ENCODE assay signal across 33 cellular contexts in genomic region chr7:73890541-73891147, GRCh38. TPM values are rescaled to one million over a fixed set of nuclear protein-coding genes. Genes with fewer than 3 reads are reported as not detected.
DNase-seq lines count a peak whose midpoint lies in the region; ATAC-seq and TF ChIP-seq lines count a peak whose summit lies in the region.
"Had no signal": no experiment of that assay in that cellular context is flagged by ENCODE, and none has a peak within 500 bp of the region (broad histone marks: within the 10 kb centered on the region; RNA-seq: fewer than 3 reads in every experiment).

No MANE protein-coding gene starts in this region.

- peak overlapping the region; percentile 40 for H3K4me3 Mint-ChIP-seq in activated T-cell treated with anti-CD3 and anti-CD28 coated beads, Interleukin-2, amount 50 U/mL, for 4 hours
- H3K4me3 Mint-ChIP-seq: activated CD4-positive, alpha-beta memory T cell treated with anti-CD3 and anti-CD28 coated beads, Interleukin-2, amount 10 ng/mL, durations not matched to agents 7 days and 5 days; activated T-helper 17 cell treated with anti-CD3 and anti-CD28 coated beads, Interleukin-2, amount 50 U/mL, for 72 hours; HFFc6; stimulated activated memory B cell treated with anti-CD40 and anti-IgM and Interleukin-4, amounts not matched to agents 10 μg/mL and 1 μg/mL and 100 μg/mL, for 72 hours had no signal

- peaks cover 62% of the 10 kb centered on the region for H3K4me1 ChIP-seq in osteoblast (ENCODE audit: insufficient read depth, low read length)
- H3K4me1 ChIP-seq in MM.1S (ENCODE audit: low read length) = no peaks in the 10 kb centered on the region

- H2AFZ ChIP-seq in osteoblast (ENCODE audit: low read length) (peak overlapping the region; percentile 92), MM.1S (ENCODE audit: low read length) (no peak overlapping the region)

- no peak overlapping the region for H3K9ac ChIP-seq in MM.1S (ENCODE audit: low read length)

- no peaks in the 10 kb centered on the region for H3F3A ChIP-seq in MM.1S (ENCODE audit: insufficient read depth, low read length)

- no peak for DNase-seq in activated T-cell treated with anti-CD3 and anti-CD28 coated beads, Interleukin-2, amount 50 U/mL, for 4 hours
- DNase-seq in activated T-cell treated with anti-CD3 and anti-CD28 coated beads, Interleukin-2, amount 50 U/mL, for 48 hours = no peak
- DNase-seq in H4 (ENCODE audit: low spot score) (peak; percentile 61), astrocyte of the spinal cord (ENCODE audit: low read depth, low spot score) (peak; percentile 29), osteoblast (ENCODE audit: insufficient read length, low spot score, missing footprints) (no peak), MM.1S (no peak), SW480 (ENCODE audit: low spot score) (no peak), posterior vena cava (ENCODE audit: low spot score) (no peak)
- DNase-seq: activated CD4-positive, alpha-beta memory T cell treated with anti-CD3 and anti-CD28 coated beads, Interleukin-2, amount 10 ng/mL, durations not matched to agents 7 days and 5 days; activated CD4-positive, CD25-positive, alpha-beta regulatory T cell treated with anti-CD3 and anti-CD28 coated beads, Interleukin-2, amount 50 U/mL, for 72 hours; activated CD8-positive, alpha-beta memory T cell treated with anti-CD3 and anti-CD28 coated beads, Interleukin-2, amount 50 U/mL, for 4 hours; activated naive CD4-positive, alpha-beta T cell treated with anti-CD3 and anti-CD28 coated beads, Interleukin-2, amount 50 U/mL, for 16 hours; amygdala; cortex of kidney; effector memory CD4-positive, alpha-beta T cell; KG1; left lung; MG63; NCI-H1930; NCI-H2171 treated with DMSO at 0.1 percent for 48 hours; NCI-H510A treated with DMSO at 0.1 percent for 48 hours; upper lobe of right lung had no signal

- H3K4me3 ChIP-seq in astrocyte of the spinal cord (ENCODE audit: low read depth, low read length) (no peak overlapping the region), osteoblast (ENCODE audit: insufficient read depth, low read length) (no peak overlapping the region), MM.1S (ENCODE audit: low read length) (no peak overlapping the region)
- H3K4me3 ChIP-seq: cardiac muscle cell, left lung, MG63, sigmoid colon, upper lobe of right lung had no signal

- H3K9me2 ChIP-seq in MM.1S (replicated peaks; ENCODE audit: insufficient read depth, low read length) = no peaks in the 10 kb centered on the region

- H3K9me3 Mint-ChIP-seq in activated T-cell treated with anti-CD3 and anti-CD28 coated beads, Interleukin-2, amount 50 U/mL, for 4 hours = no peaks in the 10 kb centered on the region
- H3K9me3 Mint-ChIP-seq: activated CD4-positive, alpha-beta memory T cell treated with anti-CD3 and anti-CD28 coated beads, Interleukin-2, amount 10 ng/mL, durations not matched to agents 7 days and 5 days; activated T-helper 17 cell treated with anti-CD3 and anti-CD28 coated beads, Interleukin-2, amount 50 U/mL, for 72 hours; HFFc6 had no signal

- in situ Hi-C loops in astrocyte of the spinal cord (cut with HindIII; ENCODE audit: low sequenced_read_pairs) = no loop called here

- peaks cover 15% of the 10 kb centered on the region for H3K27me3 Mint-ChIP-seq in activated T-cell treated with anti-CD3 and anti-CD28 coated beads, Interleukin-2, amount 50 U/mL, for 4 hours (ENCODE audit: low read depth)

- H3K79me2 ChIP-seq in osteoblast (ENCODE audit: insufficient read depth, low read length) (no peaks in the 10 kb centered on the region), MM.1S (ENCODE audit: low read length) (no peaks in the 10 kb centered on the region)

- H3K27ac ChIP-seq in osteoblast (ENCODE audit: low read depth, low read length) (peak overlapping the region; percentile 77), MM.1S (ENCODE audit: low read length) (no peak overlapping the region)
- H3K27ac ChIP-seq: 22Rv1, cardiac muscle cell, epithelial cell of prostate, left lung, upper lobe of right lung had no signal

- no peaks in the 10 kb centered on the region for H3K36me3 Mint-ChIP-seq in activated T-cell treated with anti-CD3 and anti-CD28 coated beads, Interleukin-2, amount 50 U/mL, for 4 hours (ENCODE audit: insufficient read depth)
- H3K36me3 Mint-ChIP-seq: stimulated activated memory B cell treated with anti-CD40 and anti-IgM and Interleukin-4, amounts not matched to agents 10 μg/mL and 1 μg/mL and 100 μg/mL, for 72 hours had no signal

- H3K4me2 ChIP-seq in osteoblast (ENCODE audit: insufficient read depth, low read length) (peak overlapping the region; percentile 62), MM.1S (ENCODE audit: low read depth, low read length) (no peak overlapping the region)

- no peaks in the 10 kb centered on the region for H3K27me3 ChIP-seq in osteoblast (ENCODE audit: insufficient read depth, low read length)
- peaks cover 17% of the 10 kb centered on the region; the same call in 1 of the 2 replicates for H3K27me3 ChIP-seq in MM.1S (replicated peaks; ENCODE audit: insufficient read depth, low read length)
- H3K27me3 ChIP-seq: cardiac muscle cell, MG63, sigmoid colon had no signal

- H3K36me3 ChIP-seq in osteoblast (ENCODE audit: insufficient read depth, low read length) (no peaks in the 10 kb centered on the region), MM.1S (replicated peaks; ENCODE audit: insufficient read depth, low read length) (no peaks in the 10 kb centered on the region)
- H3K36me3 ChIP-seq: cardiac muscle cell, left lung, MG63, sigmoid colon, upper lobe of right lung had no signal

- no peak for TF ChIP-seq CTCF in astrocyte of the spinal cord (IDR thresholded peaks at IDR 0.05; ENCODE audit: low read depth, low read length)
- no peak for TF ChIP-seq CTCF in osteoblast (IDR thresholded peaks at IDR 0.05; ENCODE audit: extremely low read depth, low read depth, low read length)
- no peak for TF ChIP-seq CTCF in MM.1S (IDR thresholded peaks at IDR 0.05; ENCODE audit: low read length)

- intact Hi-C loops in posterior vena cava (cut with DNase I) = no loop called here

- H3K9me3 ChIP-seq in osteoblast (ENCODE audit: low read depth, low read length) = no peaks in the 10 kb centered on the region
- no peaks in the 10 kb centered on the region for H3K9me3 ChIP-seq in MM.1S (replicated peaks; ENCODE audit: insufficient read depth, low read length)
- H3K9me3 ChIP-seq: left lung, MG63, sigmoid colon, upper lobe of right lung had no signal

- no peaks in the 10 kb centered on the region for H3K4me1 Mint-ChIP-seq in activated T-cell treated with anti-CD3 and anti-CD28 coated beads, Interleukin-2, amount 50 U/mL, for 4 hours (ENCODE audit: low read depth)
- H3K4me1 Mint-ChIP-seq: activated T-helper 17 cell treated with anti-CD3 and anti-CD28 coated beads, Interleukin-2, amount 50 U/mL, for 72 hours; stimulated activated memory B cell treated with anti-CD40 and anti-IgM and Interleukin-4, amounts not matched to agents 10 μg/mL and 1 μg/mL and 100 μg/mL, for 72 hours had no signal

- no peak for ATAC-seq in activated T-cell treated with anti-CD3 and anti-CD28 coated beads, Interleukin-2, amount 50 U/mL, for 4 hours
- ATAC-seq: activated T-helper 17 cell treated with anti-CD3 and anti-CD28 coated beads, Interleukin-2, amount 50 U/mL, for 72 hours; left lung; stimulated activated memory B cell treated with anti-CD40 and anti-IgM and Interleukin-4, amounts not matched to agents 10 μg/mL and 1 μg/mL and 100 μg/mL, for 72 hours; upper lobe of right lung had no signal

- H4K20me1 ChIP-seq in osteoblast (ENCODE audit: insufficient read depth, low read length) (no peaks in the 10 kb centered on the region), MM.1S (ENCODE audit: insufficient read depth, low read length) (no peaks in the 10 kb centered on the region)

RNA-seq across cellular contexts. Expression of gene TMEM270, which starts 29.7 kb away (rescaled TPM):
- not detected for total RNA-seq in activated T-cell treated with anti-CD3 and anti-CD28 coated beads, Interleukin-2, amount 50 U/mL, for 4 hours
- 0.21 TPM in 1 of 2 replicates, not detected in the other for total RNA-seq in H4 (2014; rRNA removed; shearing (Covaris generic))
- total RNA-seq in osteoblast = not detected in 2 replicates
- total RNA-seq in posterior vena cava = not detected
- total RNA-seq: activated CD4-positive, alpha-beta memory T cell treated with anti-CD3 and anti-CD28 coated beads, Interleukin-2, amount 10 ng/mL, durations not matched to agents 7 days and 5 days; activated T-helper 17 cell treated with anti-CD3 and anti-CD28 coated beads, Interleukin-2, amount 50 U/mL, for 72 hours; cardiac muscle cell; HFFc6; left lung; mesenteric fat pad; myocyte; OCI-LY7; progenitor cell of endocrine pancreas; sigmoid colon; upper lobe of right lung had no signal

RNA-seq across cellular contexts. Expression of gene METTL27, which starts 48.3 kb away (rescaled TPM):
- total RNA-seq in activated T-cell treated with anti-CD3 and anti-CD28 coated beads, Interleukin-2, amount 50 U/mL, for 4 hours = under 1 TPM in 2 of 3 donors, not detected in 1; 0.41 to 0.69 TPM
- 0.48 and 3.3 TPM in 2 replicates for total RNA-seq in H4 (2014; rRNA removed; shearing (Covaris generic))
- total RNA-seq in osteoblast (8.7 and 8.8 TPM in 2 replicates), posterior vena cava (1 to 10 TPM in 1 of 2 donors, under 1 TPM in 1; 0.90 to 5.1 TPM)

RNA-seq across cellular contexts. Expression of gene CLDN4, which starts 59.8 kb away (rescaled TPM):
- under 1 TPM; 0.24 to 0.56 (median 0.32) TPM for total RNA-seq in activated T-cell treated with anti-CD3 and anti-CD28 coated beads, Interleukin-2, amount 50 U/mL, for 4 hours
- 1.2 and 4.0 TPM in 2 replicates for total RNA-seq in H4 (2014; rRNA removed; shearing (Covaris generic))
- total RNA-seq in osteoblast = 0.36 and 0.59 TPM in 2 replicates
- under 1 TPM; 0.38 to 0.97 TPM for total RNA-seq in posterior vena cava
- total RNA-seq: myocyte had no signal

Comparison
In these comparisons a context has a peak if more than half of its experiments do, and no peak if none do; other contexts are left out.
1. DNase-seq: peak in H4 (single experiment) and astrocyte of the spinal cord (single experiment); none in activated T-cell treated with anti-CD3 and anti-CD28 coated beads, Interleukin-2, amount 50 U/mL, for 4 hours (single experiment), activated T-cell treated with anti-CD3 and anti-CD28 coated beads, Interleukin-2, amount 50 U/mL, for 48 hours (0 of 2), osteoblast (single experiment), MM.1S (single experiment), SW480 (single experiment) and posterior vena cava (single experiment).